ENCODE assay signal across 8 cellular contexts in genomic region chr3:39291903-39292329, GRCh38. TPM values are rescaled to one million over a fixed set of nuclear protein-coding genes. Genes with fewer than 3 reads are reported as not detected.
DNase-seq lines count a peak whose midpoint lies in the region; ATAC-seq and TF ChIP-seq lines count a peak whose summit lies in the region.

No MANE protein-coding gene starts in this region.

- no peaks in the 10 kb centered on the region for H3K27me3 Mint-ChIP-seq in CD8-positive, alpha-beta T cell (ENCODE audit: low read depth)
- H3K27me3 Mint-ChIP-seq in osteocyte (ENCODE audit: unreplicated experiment) (no peaks in the 10 kb centered on the region), type B pancreatic cell (no peaks in the 10 kb centered on the region)

- no peaks in the 10 kb centered on the region for H3K9me3 ChIP-seq in CD8-positive, alpha-beta T cell (ENCODE audit: low read length)
- no peaks in the 10 kb centered on the region for H3K9me3 ChIP-seq in SJSA1 (replicated peaks)
- H3K9me3 ChIP-seq in gastroesophageal sphincter: no peaks in the 10 kb centered on the region

- no peak overlapping the region for H3K27ac ChIP-seq in CD8-positive, alpha-beta T cell (ENCODE audit: low read depth, low read length)
- H3K27ac ChIP-seq in SJSA1: no peak overlapping the region
- H3K27ac ChIP-seq in gastroesophageal sphincter: no peak overlapping the region

- peak overlapping the region; percentile 15 for H3K27ac Mint-ChIP-seq in CD8-positive, alpha-beta T cell
- H3K27ac Mint-ChIP-seq in osteocyte (ENCODE audit: unreplicated experiment): no peak overlapping the region
- H3K27ac Mint-ChIP-seq in type B pancreatic cell: no peak overlapping the region

- H3K4me3 ChIP-seq in CD8-positive, alpha-beta T cell (ENCODE audit: low read depth, low read length): no peak overlapping the region
- H3K4me3 ChIP-seq in SJSA1 (no peak overlapping the region), gastroesophageal sphincter (no peak overlapping the region)

- no peaks in the 10 kb centered on the region for H3K9me3 Mint-ChIP-seq in CD8-positive, alpha-beta T cell
- H3K9me3 Mint-ChIP-seq in osteocyte (ENCODE audit: unreplicated experiment) (no peaks in the 10 kb centered on the region), type B pancreatic cell (no peaks in the 10 kb centered on the region)

- no peaks in the 10 kb centered on the region for H3K36me3 ChIP-seq in CD8-positive, alpha-beta T cell (ENCODE audit: insufficient read depth, low read length)
- no peaks in the 10 kb centered on the region for H3K36me3 ChIP-seq in SJSA1
- no peaks in the 10 kb centered on the region for H3K36me3 ChIP-seq in gastroesophageal sphincter

- peaks cover 36% of the 10 kb centered on the region for H3K4me1 Mint-ChIP-seq in CD8-positive, alpha-beta T cell (ENCODE audit: low read depth)
- H3K4me1 Mint-ChIP-seq in osteocyte (ENCODE audit: unreplicated experiment) (peaks cover 5% of the 10 kb centered on the region), type B pancreatic cell (ENCODE audit: unreplicated experiment) (peaks cover 3% of the 10 kb centered on the region)

- POLR2A ChIA-PET in CD8-positive, alpha-beta T cell (lab: Charles Lee): interaction anchor here (1.0 kb wide), 1 partner anchor 12 kb away, joined by 4 read pairs; the partner anchor contains the start of gene CX3CR1

- peak; percentile 52 for ATAC-seq in CD8-positive, alpha-beta T cell
- peak; percentile 52 for ATAC-seq in gastroesophageal sphincter

- no peak for TF ChIP-seq EP300 in gastroesophageal sphincter (IDR thresholded peaks at IDR 0.05)

- DNase-seq in CD8-positive, alpha-beta T cell: peak; percentile 48 to 84 (median 64)
- DNase-seq in HUDEP-2 (lab: John Stamatoyannopoulos, UW; ENCODE audit: unreplicated experiment in 76 of 76) (peak in 59 of 76 experiments; percentile 4 to 76 (median 40)), SJSA1 (ENCODE audit: low read depth in 1 of 2, low spot score in 2 of 2) (peak; percentile 46 to 56), osteocyte (ENCODE audit: extremely low spot score, unreplicated experiment) (peak; percentile 89), type B pancreatic cell (ENCODE audit: extremely low spot score, unreplicated experiment) (peak; percentile 81), putamen (ENCODE audit: low spot score) (no peak)
- peak; percentile 91 for DNase-seq in activated effector memory CD4-positive, alpha-beta T cell treated with anti-CD3 and anti-CD28 coated beads, Interleukin-2, amount 50 U/mL, for 16 hours

- intact Hi-C loops in CD8-positive, alpha-beta T cell (cut with DNase I, micrococcal nuclease): loop anchor here (1.0 to 5.0 kb wide), 6 partner anchors 85 to 795 kb away; partner anchors contain the start of genes EXOG (in 1 of the 2) and SLC25A38 (in 1 of the 2)

- H3K4me1 ChIP-seq in CD8-positive, alpha-beta T cell (ENCODE audit: insufficient read depth, low read length): peaks cover 38% of the 10 kb centered on the region
- H3K4me1 ChIP-seq in SJSA1 (replicated peaks) (peaks cover 10% of the 10 kb centered on the region), gastroesophageal sphincter (no peaks in the 10 kb centered on the region)

- 31 to 38% methylated on average over 2 to 5 of the region's 5 CpGs for WGBS in gastroesophageal sphincter (ENCODE audit: low coverage in 1 of 2), 2 donors

- no peak overlapping the region for H3K4me3 Mint-ChIP-seq in CD8-positive, alpha-beta T cell
- H3K4me3 Mint-ChIP-seq in osteocyte (ENCODE audit: unreplicated experiment): no peak overlapping the region
- no peak overlapping the region for H3K4me3 Mint-ChIP-seq in type B pancreatic cell

- TF ChIP-seq POLR2A in gastroesophageal sphincter (IDR thresholded peaks at IDR 0.05): no peak

- CTCF ChIA-PET in CD8-positive, alpha-beta T cell (lab: Charles Lee): interaction anchor here (0.7 to 10.5 kb wide), 45 partner anchors 9 to 771 kb away, joined by 3 to 396 read pairs (median 4); partner anchors contain the start of genes CX3CR1, GORASP1, TTC21A and XIRP1

- H3K27me3 ChIP-seq in CD8-positive, alpha-beta T cell (ENCODE audit: insufficient read depth, low read length): no peaks in the 10 kb centered on the region
- H3K27me3 ChIP-seq in SJSA1 (replicated peaks): no peaks in the 10 kb centered on the region
- H3K27me3 ChIP-seq in gastroesophageal sphincter: no peaks in the 10 kb centered on the region

- H3K36me3 Mint-ChIP-seq in CD8-positive, alpha-beta T cell: no peaks in the 10 kb centered on the region
- H3K36me3 Mint-ChIP-seq in osteocyte (ENCODE audit: unreplicated experiment) (no peaks in the 10 kb centered on the region), type B pancreatic cell (no peaks in the 10 kb centered on the region)

- peak; percentile 93 for TF ChIP-seq CTCF in CD8-positive, alpha-beta T cell (IDR thresholded peaks at IDR 0.05)
- TF ChIP-seq CTCF in gastroesophageal sphincter (IDR thresholded peaks at IDR 0.05) (peak; percentile 82 to 97 (median 92)), osteocyte (IDR thresholded peaks at IDR 0.05) (peak; percentile 91), type B pancreatic cell (conservative IDR thresholded peaks at IDR 0.05) (peak; percentile 91)

RNA-seq across cellular contexts. Expression of gene CX3CR1, which starts 12.1 kb away (rescaled TPM):
- under 1 TPM; 0.42 to 0.49 TPM for total RNA-seq in CD8-positive, alpha-beta T cell
- total RNA-seq in SJSA1 (2014; rRNA removed; shearing (Covaris generic)): not detected in 2 replicates
- total RNA-seq in gastroesophageal sphincter: under 1 TPM; 0.31 to 0.94 (median 0.66) TPM
- not detected in 2 replicates for total RNA-seq in osteocyte
- 0.21 TPM in 1 of 2 replicates, not detected in the other for total RNA-seq in type B pancreatic cell (ENCODE audit: low replicate concordance)

RNA-seq across cellular contexts. Expression of gene CCR8, which starts 37.6 kb away (rescaled TPM):
- under 1 TPM in 1 of 2 experiments, not detected in 1; 0.61 TPM for total RNA-seq in CD8-positive, alpha-beta T cell
- total RNA-seq in SJSA1 (2014; rRNA removed; shearing (Covaris generic)): not detected in 2 replicates
- total RNA-seq in gastroesophageal sphincter (not detected), osteocyte (not detected in 2 replicates), type B pancreatic cell (ENCODE audit: low replicate concordance) (1.2 TPM in 1 of 2 replicates, not detected in the other)
